Comparison of ENCODE assay signal across 11 cellular contexts in the genomic region with DNA sequence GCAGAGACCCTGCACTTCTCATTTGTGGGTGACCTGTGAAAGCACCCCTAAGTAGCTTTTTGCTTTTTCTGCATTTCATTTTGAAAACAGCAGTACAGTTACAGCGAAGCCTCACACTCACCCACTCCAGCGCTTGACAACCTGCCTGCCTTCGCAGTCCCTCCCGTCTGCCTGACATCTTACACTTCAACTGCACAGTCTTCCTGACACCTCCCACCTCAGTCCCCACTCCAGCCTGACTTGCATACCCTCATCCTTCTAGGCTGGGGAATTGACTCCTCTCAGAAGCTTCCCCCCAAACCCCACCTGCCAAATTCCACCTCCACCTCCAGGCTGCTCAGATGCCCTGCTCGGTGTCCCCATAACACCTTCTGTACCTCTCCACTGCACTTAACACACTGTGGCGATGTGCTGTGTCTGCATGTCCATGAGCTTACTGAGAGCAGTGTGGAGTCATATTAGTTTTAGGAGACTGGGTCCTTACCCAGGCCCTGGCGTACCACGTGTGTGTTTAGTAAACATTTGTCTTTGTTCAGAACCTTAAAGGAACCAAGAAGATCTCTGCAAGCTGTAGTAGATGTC.
DNase-seq lines count a peak whose midpoint lies in the region; ATAC-seq, FAIRE-seq and TF ChIP-seq lines count a peak whose summit lies in the region.
"Had no signal": no experiment of that assay in that cellular context is flagged by ENCODE, and none has a peak within 500 bp of the region (broad histone marks: within the 10 kb centered on the region; RNA-seq: fewer than 3 reads in every experiment).

No MANE protein-coding gene starts in this region.

- TF ChIP-seq CTCF in neural progenitor cell (IDR thresholded peaks at IDR 0.05) (no peak), WERI-Rb-1 (IDR thresholded peaks at IDR 0.05; ENCODE audit: low read depth, low read length) (no peak)

- H3K27me3 Mint-ChIP-seq in neural progenitor cell (ENCODE audit: insufficient read depth, low read depth), result peaks cover 2% of the 10 kb centered on the region

- peak; percentile 95 for FAIRE-seq in HTR-8/SVneo (lab: Jason Lieb, UNC)

- peak overlapping the region; percentile 80; the same call in 1 of the 2 replicates for H3K4me2 ChIP-seq in BLaER1
- H3K4me2 ChIP-seq in neural progenitor cell, result no peak overlapping the region

- peak overlapping the region; percentile 48 for H3K4me3 Mint-ChIP-seq in neural progenitor cell

- H3K27me3 ChIP-seq in BLaER1 (no peaks in the 10 kb centered on the region), neural progenitor cell (no peaks in the 10 kb centered on the region), WERI-Rb-1 (ENCODE audit: insufficient read depth, low read depth, severe bottlenecking) (no peaks in the 10 kb centered on the region)

- H3K4me1 ChIP-seq in BLaER1, result peaks cover 51% of the 10 kb centered on the region
- H3K4me1 ChIP-seq in neural progenitor cell, result no peaks in the 10 kb centered on the region

- ATAC-seq in activated naive CD4-positive, alpha-beta T cell treated with anti-CD3 and anti-CD28 coated beads, Interleukin-2, amount 50 U/mL, for 72 hours, result no peak
- ATAC-seq in GM18868 (IDR thresholded peaks at IDR 0.05; ENCODE audit: unreplicated experiment) (no peak), HG02973 (IDR thresholded peaks at IDR 0.05; ENCODE audit: unreplicated experiment) (no peak)
- ATAC-seq: Panc1 had no signal

- H3K27ac ChIP-seq in BLaER1 (no peak overlapping the region), neural progenitor cell (no peak overlapping the region), WERI-Rb-1 (no peak overlapping the region)

- H3K4me1 Mint-ChIP-seq in neural progenitor cell, result peaks cover 20% of the 10 kb centered on the region

- H3K36me3 ChIP-seq in BLaER1 (peaks cover 45% of the 10 kb centered on the region), neural progenitor cell (no peaks in the 10 kb centered on the region), WERI-Rb-1 (no peaks in the 10 kb centered on the region)

- H2AFZ ChIP-seq in neural progenitor cell (replicated peaks), result no peak overlapping the region

- H4K20me1 ChIP-seq in BLaER1, result no peaks in the 10 kb centered on the region
- no peaks in the 10 kb centered on the region for H4K20me1 ChIP-seq in neural progenitor cell (ENCODE audit: low read depth)

- DNase-seq in HTR-8/SVneo (ENCODE audit: insufficient read length, low spot score) (no peak), neural progenitor cell (ENCODE audit: low spot score) (no peak), WERI-Rb-1 (no peak), NCI-H1105 treated with DMSO at 0.1 percent for 48 hours (lab: John Stamatoyannopoulos, UW) (no peak)
- DNase-seq in activated naive CD4-positive, alpha-beta T cell treated with anti-CD3 and anti-CD28 coated beads, Interleukin-2, amount 50 U/mL, for 72 hours (ENCODE audit: low spot score in 2 of 2), result no peak
- DNase-seq: midbrain; stimulated activated naive CD4-positive, alpha-beta T cell had no signal

- no peaks in the 10 kb centered on the region for H3K79me2 ChIP-seq in neural progenitor cell (ENCODE audit: low read depth)

- no peaks in the 10 kb centered on the region for H3F3A ChIP-seq in neural progenitor cell (ENCODE audit: low read depth)

- H3K27ac Mint-ChIP-seq in activated naive CD4-positive, alpha-beta T cell treated with anti-CD3 and anti-CD28 coated beads, Interleukin-2, amount 50 U/mL, for 72 hours, result peak overlapping the region; percentile 93 to 100
- H3K27ac Mint-ChIP-seq in neural progenitor cell, result peak overlapping the region; percentile 57

- H3K4me3 ChIP-seq in BLaER1, result no peak overlapping the region
- H3K4me3 ChIP-seq in neural progenitor cell, result no peak overlapping the region
- no peak overlapping the region for H3K4me3 ChIP-seq in WERI-Rb-1 (ENCODE audit: low read depth, low read length)

- H3K36me3 Mint-ChIP-seq in activated naive CD4-positive, alpha-beta T cell treated with anti-CD3 and anti-CD28 coated beads, Interleukin-2, amount 50 U/mL, for 72 hours, result peaks cover 28 to 38% of the 10 kb centered on the region in 2 donors
- no peaks in the 10 kb centered on the region for H3K36me3 Mint-ChIP-seq in neural progenitor cell

- H3K9ac ChIP-seq in BLaER1 (no peak overlapping the region), neural progenitor cell (no peak overlapping the region)

- H3K9me3 Mint-ChIP-seq in activated naive CD4-positive, alpha-beta T cell treated with anti-CD3 and anti-CD28 coated beads, Interleukin-2, amount 50 U/mL, for 72 hours, result no peaks in the 10 kb centered on the region
- H3K9me3 Mint-ChIP-seq in neural progenitor cell, result no peaks in the 10 kb centered on the region

- no peaks in the 10 kb centered on the region for H3K9me3 ChIP-seq in BLaER1
- H3K9me3 ChIP-seq in neural progenitor cell (ENCODE audit: low read depth), result no peaks in the 10 kb centered on the region
- no peaks in the 10 kb centered on the region for H3K9me3 ChIP-seq in WERI-Rb-1 (ENCODE audit: severe bottlenecking)
